In the genomic region with DNA sequence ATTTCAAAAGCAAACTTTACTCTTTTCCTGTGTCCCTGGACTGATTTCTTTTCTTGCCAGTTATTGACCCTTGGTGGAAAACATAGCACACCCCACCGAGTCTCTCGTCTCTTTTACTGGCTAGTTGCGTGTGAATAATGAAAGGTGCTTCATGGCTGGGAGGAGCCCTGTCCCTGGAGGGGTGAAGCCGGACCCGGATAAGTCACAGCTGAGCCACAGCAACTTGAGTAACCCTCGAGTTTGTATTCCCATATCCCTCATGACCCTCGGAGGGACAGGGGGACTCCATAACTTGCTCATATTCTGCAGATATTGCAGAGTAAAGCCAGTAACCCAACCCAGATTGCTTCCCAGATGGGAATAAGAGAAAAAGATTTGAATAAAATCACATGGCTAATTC, we compare ENCODE assay signal across 11 cellular contexts.
"Had no signal": no experiment of that assay in that cellular context is flagged by ENCODE, and none has a peak within 500 bp of the region (broad histone marks: within the 10 kb centered on the region; RNA-seq: fewer than 3 reads in every experiment).

No MANE protein-coding gene starts in this region.

- H3K27ac ChIP-seq: adrenal gland, esophagus muscularis mucosa, tibial artery, vagina had no signal

- H3K27me3 ChIP-seq: adrenal gland, esophagus muscularis mucosa, tibial artery, vagina had no signal

- H3K9me3 ChIP-seq: adrenal gland, esophagus muscularis mucosa, tibial artery, vagina had no signal

- ATAC-seq: activated CD8-positive, alpha-beta T cell treated with anti-CD3 and anti-CD28 coated beads, Interleukin-2, amount 10 ng/mL, durations not matched to agents 7 days and 5 days had no signal

- H3K27ac Mint-ChIP-seq: activated CD8-positive, alpha-beta T cell treated with anti-CD3 and anti-CD28 coated beads, Interleukin-2, amount 10 ng/mL, durations not matched to agents 7 days and 5 days; activated naive CD4-positive, alpha-beta T cell treated with anti-CD3 and anti-CD28 coated beads, Interleukin-2, amount 10 ng/mL, durations not matched to agents 7 days and 5 days; immature natural killer cell; memory B cell had no signal

- DNase-seq: activated CD4-positive, alpha-beta T cell treated with anti-CD3 and anti-CD28 coated beads for 4 hours; activated CD8-positive, alpha-beta T cell treated with anti-CD3 and anti-CD28 coated beads, Interleukin-2, amount 10 ng/mL, durations not matched to agents 7 days and 5 days; immature natural killer cell had no signal

- H3K4me3 ChIP-seq: adrenal gland, esophagus muscularis mucosa, tibial artery, vagina had no signal

- H3K4me1 ChIP-seq: adrenal gland, vagina had no signal

- H3K4me1 Mint-ChIP-seq: activated naive CD4-positive, alpha-beta T cell treated with anti-CD3 and anti-CD28 coated beads, Interleukin-2, amount 10 ng/mL, durations not matched to agents 7 days and 5 days; immature natural killer cell; memory B cell; stimulated activated effector memory CD8-positive, alpha-beta T cell treated with anti-CD3 and anti-CD28 coated beads, Interleukin-12 subunit alpha, Interleukin-12 subunit beta, amount 100 ng/mL, for 72 hours had no signal

- H3K36me3 ChIP-seq: adrenal gland, esophagus muscularis mucosa, tibial artery, vagina had no signal

- H3K9me3 Mint-ChIP-seq: activated naive CD4-positive, alpha-beta T cell treated with anti-CD3 and anti-CD28 coated beads, Interleukin-2, amount 10 ng/mL, durations not matched to agents 7 days and 5 days; immature natural killer cell; memory B cell; neural crest cell; stimulated activated effector memory CD8-positive, alpha-beta T cell treated with anti-CD3 and anti-CD28 coated beads, Interleukin-12 subunit alpha, Interleukin-12 subunit beta, amount 100 ng/mL, for 72 hours had no signal

- H3K36me3 Mint-ChIP-seq: activated naive CD4-positive, alpha-beta T cell treated with anti-CD3 and anti-CD28 coated beads, Interleukin-2, amount 10 ng/mL, durations not matched to agents 7 days and 5 days; immature natural killer cell; memory B cell; stimulated activated effector memory CD8-positive, alpha-beta T cell treated with anti-CD3 and anti-CD28 coated beads, Interleukin-12 subunit alpha, Interleukin-12 subunit beta, amount 100 ng/mL, for 72 hours had no signal

- H3K4me3 Mint-ChIP-seq: activated CD8-positive, alpha-beta T cell treated with anti-CD3 and anti-CD28 coated beads, Interleukin-2, amount 10 ng/mL, durations not matched to agents 7 days and 5 days; activated naive CD4-positive, alpha-beta T cell treated with anti-CD3 and anti-CD28 coated beads, Interleukin-2, amount 10 ng/mL, durations not matched to agents 7 days and 5 days; immature natural killer cell; memory B cell; neural crest cell; stimulated activated effector memory CD8-positive, alpha-beta T cell treated with anti-CD3 and anti-CD28 coated beads, Interleukin-12 subunit alpha, Interleukin-12 subunit beta, amount 100 ng/mL, for 72 hours had no signal
